13 cellular contexts compared by ENCODE assay signal in the genomic region with DNA sequence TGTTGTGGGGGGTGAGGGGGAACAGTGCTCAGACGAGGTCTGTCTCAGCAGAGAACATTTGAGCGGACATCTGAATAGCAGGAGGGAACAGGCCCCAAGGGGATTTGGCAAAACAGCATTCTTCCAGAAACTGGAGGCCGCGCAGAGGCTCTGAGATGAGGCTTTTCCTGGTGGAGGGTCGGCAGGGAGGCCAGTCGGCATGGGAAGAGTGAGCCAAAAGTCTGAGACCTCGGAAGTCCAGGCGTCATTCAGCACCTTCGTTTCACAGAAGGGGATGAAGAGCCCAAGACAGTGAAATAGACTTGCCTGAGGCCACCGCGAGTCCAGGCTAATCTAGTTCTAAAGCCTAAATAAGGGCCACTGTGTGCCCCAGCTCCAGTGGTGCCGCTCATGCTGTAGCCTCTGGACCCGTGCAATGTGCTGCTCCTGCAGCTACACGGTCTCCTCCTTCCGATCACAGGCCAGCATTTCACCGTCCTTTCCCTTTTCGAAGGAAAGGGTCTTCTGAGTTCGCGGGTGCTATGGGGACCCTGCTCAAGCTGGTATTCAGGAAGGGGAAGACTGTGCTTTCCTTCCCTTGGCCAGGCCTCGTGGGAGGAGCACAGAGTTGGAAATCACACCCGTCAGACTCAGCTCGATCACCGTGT. TPM values are rescaled to one million over a fixed set of nuclear protein-coding genes. Genes with fewer than 3 reads are reported as not detected.
DNase-seq lines count a peak whose midpoint lies in the region; ATAC-seq and TF ChIP-seq lines count a peak whose summit lies in the region.
"Had no signal": no experiment of that assay in that cellular context is flagged by ENCODE, and none has a peak within 500 bp of the region (broad histone marks: within the 10 kb centered on the region; RNA-seq: fewer than 3 reads in every experiment).

No MANE protein-coding gene starts in this region.

- peaks cover 6 to 23% of the 10 kb centered on the region in 2 donors for H3K4me1 ChIP-seq in gastrocnemius medialis
- peaks cover 33% of the 10 kb centered on the region for H3K4me1 ChIP-seq in PC-9 (replicated peaks; ENCODE audit: insufficient read depth)

- H3K9me3 ChIP-seq in gastrocnemius medialis (no peaks in the 10 kb centered on the region), PC-9 (ENCODE audit: insufficient read depth, low read depth) (no peaks in the 10 kb centered on the region)
- H3K9me3 ChIP-seq: vagina had no signal

- TF ChIP-seq POLR2A in gastrocnemius medialis (IDR thresholded peaks at IDR 0.05): no peak

- no TSS peak for BruUV-seq in PC-9 (replicated peaks; lab: Mats Ljungman, UMichigan)

- DNase-seq in ELF-1 (ENCODE audit: low read depth, low spot score): peak; percentile 59
- DNase-seq in nephron progenitor cell: no peak
- no peak for DNase-seq in gastrocnemius medialis
- DNase-seq in PC-9: no peak
- DNase-seq: NCI-H510A had no signal

- H4K20me1 ChIP-seq in PC-9 (ENCODE audit: insufficient read depth): no peaks in the 10 kb centered on the region

- intact Hi-C loops in gastrocnemius medialis (cut with DNase I; ENCODE audit: low total_unique reads) (loop anchor here (1.0 to 10.0 kb wide), 5 partner anchors 202 to 344 kb away; a partner anchor contains a TSS), PC-9 (cut with micrococcal nuclease; ENCODE audit: unreplicated experiment) (loop anchor here (1.0 to 10.0 kb wide), 10 partner anchors 26 to 579 kb away; a partner anchor contains a TSS)

- H3K79me2 ChIP-seq in PC-9 (ENCODE audit: low read depth): no peaks in the 10 kb centered on the region

- H3F3A ChIP-seq in PC-9 (ENCODE audit: insufficient read depth, low read depth): peaks cover 32% of the 10 kb centered on the region; the same call in 1 of the 2 replicates

- H3K9me2 ChIP-seq in PC-9 (ENCODE audit: insufficient read depth): no peaks in the 10 kb centered on the region

- H2AFZ ChIP-seq in PC-9: no peak overlapping the region

- H3K36me3 ChIP-seq in gastrocnemius medialis (no peaks in the 10 kb centered on the region), PC-9 (ENCODE audit: low read depth) (peaks cover 4% of the 10 kb centered on the region; the same call in 1 of the 2 replicates)
- H3K36me3 ChIP-seq: vagina had no signal

- H3K27me3 Mint-ChIP-seq in brain (no peaks in the 10 kb centered on the region), nephron progenitor cell (ENCODE audit: low read depth, poor library complexity) (peaks cover 7% of the 10 kb centered on the region)
- H3K27me3 Mint-ChIP-seq: activated CD4-positive, alpha-beta memory T cell treated with anti-CD3 and anti-CD28 coated beads for 36 hours; memory B cell had no signal

- H3K4me3 Mint-ChIP-seq in brain (no peak overlapping the region), nephron progenitor cell (no peak overlapping the region)
- H3K4me3 Mint-ChIP-seq: activated CD4-positive, alpha-beta memory T cell treated with anti-CD3 and anti-CD28 coated beads for 36 hours; CD14-positive monocyte; memory B cell had no signal

- no peak overlapping the region for H3K4me2 ChIP-seq in PC-9

- H3K36me3 Mint-ChIP-seq in brain (peaks cover 13% of the 10 kb centered on the region), nephron progenitor cell (ENCODE audit: low read depth) (peaks cover 17% of the 10 kb centered on the region)

- CTCF ChIA-PET in PC-9 (lab: Charles Lee): interaction anchor here (0.6 to 2.4 kb wide), 24 partner anchors 14 to 718 kb away, joined by 3 to 40 read pairs (median 6); a partner anchor contains a TSS

- POLR2A ChIA-PET in PC-9 (lab: Charles Lee; ENCODE audit: unreplicated experiment): interaction anchor here (0.7 kb wide), 1 partner anchor 364 kb away, joined by 4 read pairs; no protein-coding TSS in a partner anchor

- H3K27me3 ChIP-seq in gastrocnemius medialis (no peaks in the 10 kb centered on the region), PC-9 (ENCODE audit: insufficient read depth, low read depth) (no peaks in the 10 kb centered on the region)
- H3K27me3 ChIP-seq: vagina had no signal

- H3K4me3 ChIP-seq in gastrocnemius medialis (no peak overlapping the region), PC-9 (no peak overlapping the region)
- H3K4me3 ChIP-seq: GM23248, vagina had no signal

- H3K27ac Mint-ChIP-seq in brain: peak overlapping the region in 4 of 5 experiments; percentile 12 to 56 (median 34)
- peak overlapping the region; percentile 80 for H3K27ac Mint-ChIP-seq in nephron progenitor cell
- H3K27ac Mint-ChIP-seq: activated CD4-positive, alpha-beta memory T cell treated with anti-CD3 and anti-CD28 coated beads for 36 hours; memory B cell had no signal

- H3K4me1 Mint-ChIP-seq in brain (peaks cover 5% of the 10 kb centered on the region), nephron progenitor cell (peaks cover 16% of the 10 kb centered on the region)

- in situ Hi-C loops in gastrocnemius medialis (cut with MboI; ENCODE audit: low sequenced_read_pairs in 4 of 4): loop anchor here (5.0 to 10.0 kb wide), 6 partner anchors 59 to 272 kb away; no protein-coding TSS in a partner anchor

- H3K27ac ChIP-seq in gastrocnemius medialis (peak overlapping the region in 1 of 4 donors; percentile 85), PC-9 (no peak overlapping the region)
- H3K27ac ChIP-seq: GM23248, vagina had no signal

- H3K9me3 Mint-ChIP-seq in brain (no peaks in the 10 kb centered on the region), nephron progenitor cell (no peaks in the 10 kb centered on the region)
- H3K9me3 Mint-ChIP-seq: activated CD4-positive, alpha-beta memory T cell treated with anti-CD3 and anti-CD28 coated beads for 36 hours; memory B cell had no signal

- ATAC-seq in HG02642 (IDR thresholded peaks at IDR 0.05; ENCODE audit: poor library complexity, unreplicated experiment) (peak; percentile 12), gastrocnemius medialis (no peak), HG03354 (IDR thresholded peaks at IDR 0.05; ENCODE audit: poor library complexity, severe bottlenecking, unreplicated experiment) (no peak)

- no peak for TF ChIP-seq CTCF in brain (conservative IDR thresholded peaks at IDR 0.05)
- TF ChIP-seq CTCF in nephron progenitor cell (IDR thresholded peaks at IDR 0.05): no peak
- no peak for TF ChIP-seq CTCF in gastrocnemius medialis (IDR thresholded peaks at IDR 0.05 in 4 of 5, conservative IDR thresholded peaks at IDR 0.05 in 1 of 5)
- no peak for TF ChIP-seq CTCF in PC-9 (conservative IDR thresholded peaks at IDR 0.05)

RNA-seq across cellular contexts. Expression of a gene that starts 24.4 kb away (rescaled TPM):
- 13.2 TPM for polyA plus RNA-seq in brain (ENCODE audit: insufficient read depth, low read depth, low replicate concordance)
- total RNA-seq in gastrocnemius medialis (10 to 100 TPM; 11.6 to 16.8 (median 14.2) TPM), PC-9 (2021) (8.7 and 18.3 TPM in 2 replicates)

RNA-seq across cellular contexts. Expression of a gene that starts 24.6 kb away (rescaled TPM):
- polyA plus RNA-seq in brain (ENCODE audit: insufficient read depth, low read depth, low replicate concordance): 18.6 TPM
- total RNA-seq in gastrocnemius medialis: 10 to 100 TPM; 22.0 to 30.6 (median 27.0) TPM
- 27.1 and 28.8 TPM in 2 replicates for total RNA-seq in PC-9 (2021)
